In genomic region chr12:110073049-110073831, GRCh38 we compare ENCODE assay signal across 8 cellular contexts. TPM values are rescaled to one million over a fixed set of nuclear protein-coding genes. Genes with fewer than 3 reads are reported as not detected.
DNase-seq lines count a peak whose midpoint lies in the region; TF ChIP-seq lines count a peak whose summit lies in the region.

No MANE protein-coding gene starts in this region.

- H3K36me3 Mint-ChIP-seq in activated CD4-positive, alpha-beta memory T cell treated with anti-CD3 and anti-CD28 coated beads for 36 hours = peaks cover 10% of the 10 kb centered on the region

- intact Hi-C loops in activated CD4-positive, alpha-beta memory T cell treated with anti-CD3 and anti-CD28 coated beads for 36 hours (cut with micrococcal nuclease) = no loop called here

- H3K4me1 ChIP-seq in fibroblast of lung (ENCODE audit: control insufficient read depth, extremely low read depth, insufficient read depth, low read length) (peaks cover 2% of the 10 kb centered on the region), parathyroid adenoma (no peaks in the 10 kb centered on the region)

- H2AFZ ChIP-seq in fibroblast of lung (ENCODE audit: low read length) = peak overlapping the region; percentile 85
- H2AFZ ChIP-seq in parathyroid adenoma = peak overlapping the region; percentile 35

- POLR2A ChIA-PET in BJ (lab: Charles Lee) = interaction anchor here (0.6 kb wide), 1 partner anchor 358 kb away, joined by 7 read pairs; no protein-coding TSS in a partner anchor
- POLR2A ChIA-PET in activated CD4-positive, alpha-beta memory T cell treated with anti-CD3 and anti-CD28 coated beads for 36 hours (lab: Charles Lee) = interaction anchor here (1.0 kb wide), 1 partner anchor 13 kb away, joined by 5 read pairs; no protein-coding TSS in a partner anchor

- no peaks in the 10 kb centered on the region for H3K79me2 ChIP-seq in fibroblast of lung (ENCODE audit: control insufficient read depth, insufficient read depth, low read length)
- H3K79me2 ChIP-seq in parathyroid adenoma = no peaks in the 10 kb centered on the region

- no peaks in the 10 kb centered on the region for H4K20me1 ChIP-seq in fibroblast of lung (ENCODE audit: control insufficient read depth, extremely low read depth, insufficient read depth, low read length)

- no peak overlapping the region for H3K9ac ChIP-seq in fibroblast of lung (ENCODE audit: insufficient read depth, low read length)
- no peak overlapping the region for H3K9ac ChIP-seq in parathyroid adenoma

- H3K9me3 Mint-ChIP-seq in activated CD4-positive, alpha-beta memory T cell treated with anti-CD3 and anti-CD28 coated beads for 36 hours = no peaks in the 10 kb centered on the region

- no peak overlapping the region for H3K27ac ChIP-seq in fibroblast of lung (ENCODE audit: insufficient read depth, low read length)
- H3K27ac ChIP-seq in parathyroid adenoma = no peak overlapping the region
- H3K27ac ChIP-seq in WERI-Rb-1 = no peak overlapping the region

- peak overlapping the region; percentile 83 for H3K4me3 Mint-ChIP-seq in activated CD4-positive, alpha-beta memory T cell treated with anti-CD3 and anti-CD28 coated beads for 36 hours

- no peaks in the 10 kb centered on the region for H3K27me3 Mint-ChIP-seq in activated CD4-positive, alpha-beta memory T cell treated with anti-CD3 and anti-CD28 coated beads for 36 hours

- H3K27me3 ChIP-seq in BJ (ENCODE audit: control insufficient read depth, insufficient read depth, low read length) (no peaks in the 10 kb centered on the region), fibroblast of lung (ENCODE audit: control insufficient read depth, insufficient read depth, low read length) (no peaks in the 10 kb centered on the region), parathyroid adenoma (ENCODE audit: control insufficient read depth, insufficient read depth, low read length) (no peaks in the 10 kb centered on the region), WERI-Rb-1 (ENCODE audit: insufficient read depth, low read depth, severe bottlenecking) (no peaks in the 10 kb centered on the region)

- TF ChIP-seq CTCF in BJ (IDR thresholded peaks at IDR 0.05; ENCODE audit: insufficient read depth, low read depth, low read length) = no peak
- TF ChIP-seq CTCF in fibroblast of lung (conservative IDR thresholded peaks at IDR 0.05 in 1 of 2, IDR thresholded peaks at IDR 0.05 in 1 of 2; ENCODE audit: low read depth in 1 of 2, low read length in 2 of 2) = no peak
- TF ChIP-seq CTCF in parathyroid adenoma (IDR thresholded peaks at IDR 0.05) = no peak
- TF ChIP-seq CTCF in WERI-Rb-1 (IDR thresholded peaks at IDR 0.05; ENCODE audit: low read depth, low read length) = no peak

- H3K9me3 ChIP-seq in fibroblast of lung (ENCODE audit: control insufficient read depth, insufficient read depth, low read depth, low read length) (no peaks in the 10 kb centered on the region), parathyroid adenoma (ENCODE audit: control insufficient read depth, low read length) (no peaks in the 10 kb centered on the region), WERI-Rb-1 (ENCODE audit: severe bottlenecking) (no peaks in the 10 kb centered on the region)

- H3K27ac Mint-ChIP-seq in activated CD4-positive, alpha-beta memory T cell treated with anti-CD3 and anti-CD28 coated beads for 36 hours = peak overlapping the region; percentile 76

- CTCF ChIA-PET in BJ (lab: Yijun Ruan, JAX) = interaction anchor here (0.8 to 1.5 kb wide), 4 partner anchors 9 to 30 kb away, joined by 3 to 4 read pairs (median 3); no protein-coding TSS in a partner anchor
- CTCF ChIA-PET in activated CD4-positive, alpha-beta memory T cell treated with anti-CD3 and anti-CD28 coated beads for 36 hours (lab: Charles Lee) = interaction anchor here (1.0 to 1.2 kb wide), 2 partner anchors 139 to 358 kb away, joined by 3 to 5 read pairs; no protein-coding TSS in a partner anchor

- H3K4me2 ChIP-seq in fibroblast of lung (ENCODE audit: extremely low read depth, insufficient read depth, low read length) (peak overlapping the region; percentile 76), parathyroid adenoma (ENCODE audit: low read length) (no peak overlapping the region)

- H3K4me3 ChIP-seq in BJ (ENCODE audit: low read depth, low read length) (peak overlapping the region; percentile 32), fibroblast of lung (replicated peaks in 1 of 4; ENCODE audit: control extremely low read depth in 1 of 4, insufficient read depth in 1 of 4, low read depth in 3 of 4, low read length in 4 of 4) (peak overlapping the region; percentile 52 to 64 (median 58)), parathyroid adenoma (ENCODE audit: low read depth, low read length) (no peak overlapping the region), WERI-Rb-1 (ENCODE audit: low read depth, low read length) (no peak overlapping the region)

- H3K36me3 ChIP-seq in BJ (ENCODE audit: control insufficient read depth, insufficient read depth, low read length) (no peaks in the 10 kb centered on the region), fibroblast of lung (ENCODE audit: control insufficient read depth, insufficient read depth, low read length) (no peaks in the 10 kb centered on the region), parathyroid adenoma (ENCODE audit: control insufficient read depth, insufficient read depth, low read length) (no peaks in the 10 kb centered on the region), WERI-Rb-1 (no peaks in the 10 kb centered on the region)

- no peak for DNase-seq in BJ (ENCODE audit: low read depth)
- peak; percentile 29 for DNase-seq in NCI-H1092 treated with DMSO at 0.1 percent for 48 hours (lab: John Stamatoyannopoulos, UW)
- peak; percentile 59 for DNase-seq in activated CD4-positive, alpha-beta memory T cell treated with anti-CD3 and anti-CD28 coated beads for 36 hours
- DNase-seq in fibroblast of lung (ENCODE audit: low read depth in 2 of 2) = peak; percentile 20 to 23
- DNase-seq in ecto neural progenitor cell (ENCODE audit: low spot score) = no peak
- DNase-seq in WERI-Rb-1 = no peak
- DNase-seq in NCI-H524 treated with DMSO at 0.1 percent for 48 hours (lab: John Stamatoyannopoulos, UW) = no peak

- peaks cover 42% of the 10 kb centered on the region for H3K4me1 Mint-ChIP-seq in activated CD4-positive, alpha-beta memory T cell treated with anti-CD3 and anti-CD28 coated beads for 36 hours (ENCODE audit: low read depth)

RNA-seq across cellular contexts. Expression of gene C12orf76, which starts 24.9 kb away (rescaled TPM):
- polyA plus RNA-seq in BJ (2011; rRNA removed) = 8.9 and 10.0 TPM in 2 replicates
- 2.2 and 3.2 TPM in 2 replicates for polyA minus RNA-seq in BJ (2011; rRNA and poly(A)+ RNA removed)
- 10 to 100 TPM; 14.2 to 17.1 TPM for total RNA-seq in activated CD4-positive, alpha-beta memory T cell treated with anti-CD3 and anti-CD28 coated beads for 36 hours
- total RNA-seq in fibroblast of lung = 17.2 and 20.8 TPM in 2 replicates
- polyA plus RNA-seq in fibroblast of lung = 5.5 and 8.5 TPM in 2 replicates
- polyA plus RNA-seq in fibroblast of lung (2012) = 5.1 and 10.2 TPM in 2 replicates
- polyA minus RNA-seq in fibroblast of lung (ENCODE audit: low replicate concordance) = 1.6 and 16.4 TPM in 2 replicates

RNA-seq across cellular contexts. Expression of gene IFT81, which starts 50.9 kb away (rescaled TPM):
- polyA plus RNA-seq in BJ (2011; rRNA removed) (6.6 and 12.0 TPM in 2 replicates), fibroblast of lung (13.1 and 17.7 TPM in 2 replicates)
- 3.3 and 3.7 TPM in 2 replicates for polyA minus RNA-seq in BJ (2011; rRNA and poly(A)+ RNA removed)
- total RNA-seq in activated CD4-positive, alpha-beta memory T cell treated with anti-CD3 and anti-CD28 coated beads for 36 hours = 1 to 10 TPM; 2.9 to 3.4 TPM
- 23.6 and 33.1 TPM in 2 replicates for total RNA-seq in fibroblast of lung
- polyA plus RNA-seq in fibroblast of lung (2012) = 8.8 and 11.7 TPM in 2 replicates
- 0.33 and 0.59 TPM in 2 replicates for polyA minus RNA-seq in fibroblast of lung (ENCODE audit: low replicate concordance)

Comparison
In these comparisons a context has a peak if more than half of its experiments do, and no peak if none do; other contexts are left out.
1. DNase-seq: peak in NCI-H1092 treated with DMSO at 0.1 percent for 48 hours (single experiment), activated CD4-positive, alpha-beta memory T cell treated with anti-CD3 and anti-CD28 coated beads for 36 hours (single experiment) and fibroblast of lung (2 of 2); none in BJ (single experiment), ecto neural progenitor cell (single experiment), WERI-Rb-1 (single experiment) and NCI-H524 treated with DMSO at 0.1 percent for 48 hours (single experiment).
2. H3K4me3 ChIP-seq: peak in BJ (single experiment) and fibroblast of lung (4 of 4); none in parathyroid adenoma (single experiment) and WERI-Rb-1 (single experiment).